22 cellular contexts compared by ENCODE assay signal in genomic region chr7:86956567-86956966, GRCh38.
DNase-seq lines count a peak whose midpoint lies in the region; ATAC-seq, FAIRE-seq and TF ChIP-seq lines count a peak whose summit lies in the region.
"Had no signal": no experiment of that assay in that cellular context is flagged by ENCODE, and none has a peak within 500 bp of the region (broad histone marks: within the 10 kb centered on the region; RNA-seq: fewer than 3 reads in every experiment).

No MANE protein-coding gene starts in this region.

- H3K9me1 ChIP-seq in endothelial cell of umbilical vein (replicated peaks; ENCODE audit: control insufficient read depth, extremely low read depth, insufficient read depth, low read length), result no peaks in the 10 kb centered on the region

- H3K9me3 ChIP-seq in cardiac muscle cell (ENCODE audit: low read depth) (no peaks in the 10 kb centered on the region), heart right ventricle (peaks cover 0 to 11% (median 0%) of the 10 kb centered on the region in 11 donors), endothelial cell of umbilical vein (replicated peaks; ENCODE audit: control insufficient read depth, insufficient read depth, low read length) (no peaks in the 10 kb centered on the region)
- H3K9me3 ChIP-seq: A549 had no signal

- intact Hi-C loops in heart right ventricle (cut with DNase I), result no loop called here
- intact Hi-C loops in endothelial cell of umbilical vein (cut with micrococcal nuclease), result no loop called here

- H2AFZ ChIP-seq in endothelial cell of umbilical vein (ENCODE audit: low read depth, low read length), result no peak overlapping the region
- H2AFZ ChIP-seq: GM23248 had no signal

- TF ChIP-seq CTCF in cardiac muscle cell (IDR thresholded peaks at IDR 0.05; ENCODE audit: low read depth, low read length), result no peak
- TF ChIP-seq CTCF in heart right ventricle (IDR thresholded peaks at IDR 0.05), result no peak
- no peak for TF ChIP-seq CTCF in endothelial cell of umbilical vein (IDR thresholded peaks at IDR 0.05; ENCODE audit: extremely low read depth in 1 of 2, insufficient read depth in 1 of 2, low read depth in 1 of 2, low read length in 2 of 2)

- CTCF ChIA-PET in endothelial cell of umbilical vein (lab: Charles Lee), result interaction anchor here (0.9 to 1.9 kb wide), 2 partner anchors 9 to 25 kb away, joined by 3 to 6 read pairs; no protein-coding TSS in a partner anchor

- H3K27me3 ChIP-seq in cardiac muscle cell, result no peaks in the 10 kb centered on the region
- no peaks in the 10 kb centered on the region for H3K27me3 ChIP-seq in heart right ventricle
- no peaks in the 10 kb centered on the region for H3K27me3 ChIP-seq in endothelial cell of umbilical vein (ENCODE audit: control insufficient read depth in 2 of 2, insufficient read depth in 2 of 2, low read length in 2 of 2)

- FAIRE-seq in endothelial cell of umbilical vein (lab: Jason Lieb, UNC), result no peak
- FAIRE-seq: A549, HTR-8/SVneo had no signal

- no peaks in the 10 kb centered on the region for H3K79me2 ChIP-seq in endothelial cell of umbilical vein (ENCODE audit: control insufficient read depth, insufficient read depth, low read length)

- WGBS in heart right ventricle, 2 donors, result 32 to 40% methylated on average over 4 of the region's 4 CpGs

- BruUV-seq in endothelial cell of umbilical vein (replicated peaks; lab: Mats Ljungman, UMichigan), result no TSS peak

- H3K9ac ChIP-seq in endothelial cell of umbilical vein (replicated peaks; ENCODE audit: extremely low read depth, insufficient read depth, low read length), result no peak overlapping the region
- H3K9ac ChIP-seq: GM23248 had no signal

- H3K4me2 ChIP-seq in endothelial cell of umbilical vein (ENCODE audit: insufficient read depth, low read length), result no peak overlapping the region
- H3K4me2 ChIP-seq: A549 had no signal

- no peak for ATAC-seq in heart right ventricle
- ATAC-seq: A549 had no signal

- dilution Hi-C loops in endothelial cell of umbilical vein (cut with MboI; ENCODE audit: extremely low pct_ligation_motif_present, low sequenced_read_pairs), result no loop called here

- H3K4me3 ChIP-seq in cardiac muscle cell (no peak overlapping the region), heart right ventricle (no peak overlapping the region), endothelial cell of umbilical vein (replicated peaks in 1 of 3; ENCODE audit: insufficient read depth in 1 of 3, low read depth in 1 of 3, low read length in 3 of 3) (no peak overlapping the region)
- H3K4me3 ChIP-seq: A549, GM23248 had no signal

- H3K36me3 ChIP-seq in cardiac muscle cell, result no peaks in the 10 kb centered on the region
- H3K36me3 ChIP-seq in heart right ventricle, result no peaks in the 10 kb centered on the region
- H3K36me3 ChIP-seq in endothelial cell of umbilical vein (ENCODE audit: control insufficient read depth in 2 of 2, extremely low read depth in 1 of 2, insufficient read depth in 2 of 2, low read length in 2 of 2), result no peaks in the 10 kb centered on the region

- POLR2A ChIA-PET in endothelial cell of umbilical vein (lab: Charles Lee), result no interaction called here

- H3K27ac ChIP-seq in cardiac muscle cell (peak overlapping the region; percentile 58), heart right ventricle (no peak overlapping the region), endothelial cell of umbilical vein (ENCODE audit: insufficient read depth, low read depth, low read length) (no peak overlapping the region)
- H3K27ac ChIP-seq: 22Rv1, A549, C4-2B, GM23248 had no signal

- TF ChIP-seq POLR2A in endothelial cell of umbilical vein (IDR thresholded peaks at IDR 0.05; ENCODE audit: low read depth, low read length) (no peak), erythroblast (IDR thresholded peaks at IDR 0.05; ENCODE audit: low read length) (no peak)

- H4K20me1 ChIP-seq in endothelial cell of umbilical vein (replicated peaks; ENCODE audit: control insufficient read depth, extremely low read depth, insufficient read depth, low read length), result no peaks in the 10 kb centered on the region

- DNase-seq in cardiac muscle cell (ENCODE audit: low read depth in 1 of 2, low spot score in 1 of 2) (no peak), heart right ventricle (no peak), OCI-M1 (lab: John Stamatoyannopoulos, UW) (peak; percentile 48), endothelial cell of umbilical vein (ENCODE audit: low read depth, low spot score) (peak; percentile 5), erythroblast (lab: John Stamatoyannopoulos, UW) (no peak), D341Med (ENCODE audit: low spot score) (no peak), nucleus accumbens (lab: John Stamatoyannopoulos, UW) (no peak)
- no peak for DNase-seq in stimulated activated CD4-positive, alpha-beta T cell treated with anti-CD3 and anti-CD28 coated beads, Interleukin-2, amount 100 ng/mL, for 24 hours
- DNase-seq: AML-193; Caco-2; CD4-positive, alpha-beta T cell; DMS153; DMS79 treated with DMSO at 0.1 percent for 48 hours; GF-D8; GM23248; HCEC 1CT; HFFc6; IMR-90 had no signal

- peaks cover 28% of the 10 kb centered on the region for H3K4me1 ChIP-seq in cardiac muscle cell (ENCODE audit: low read depth)
- peaks cover 0 to 4% (median 0%) of the 10 kb centered on the region in 9 donors for H3K4me1 ChIP-seq in heart right ventricle
- H3K4me1 ChIP-seq in endothelial cell of umbilical vein (ENCODE audit: control insufficient read depth, extremely low read depth, insufficient read depth, low read length), result peaks cover 5% of the 10 kb centered on the region
- H3K4me1 ChIP-seq: A549, Caco-2 had no signal

TF ChIP-seq in endothelial cell of umbilical vein, 7 proteins besides CTCF, POLR2A, EP300 and RAD21:
- no peak for TF ChIP-seq MYC (IDR thresholded peaks at IDR 0.05; ENCODE audit: low read depth, low read length)
- TF ChIP-seq, protein P1, sequence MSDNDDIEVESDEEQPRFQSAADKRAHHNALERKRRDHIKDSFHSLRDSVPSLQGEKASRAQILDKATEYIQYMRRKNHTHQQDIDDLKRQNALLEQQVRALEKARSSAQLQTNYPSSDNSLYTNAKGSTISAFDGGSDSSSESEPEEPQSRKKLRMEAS (IDR thresholded peaks at IDR 0.05; ENCODE audit: insufficient read depth, insufficient read length), result no peak
- no peak for TF ChIP-seq EZH2 (IDR thresholded peaks at IDR 0.05; ENCODE audit: borderline replicate concordance, low read depth, low read length, severe bottlenecking)
- no peak for TF ChIP-seq FOS (IDR thresholded peaks at IDR 0.05; ENCODE audit: borderline replicate concordance, insufficient read depth, low read length)
- TF ChIP-seq JUN (IDR thresholded peaks at IDR 0.05; ENCODE audit: borderline replicate concordance, insufficient read depth, insufficient read length, low read depth), result no peak
- no peak for TF ChIP-seq POLR2AphosphoS5 (IDR thresholded peaks at IDR 0.05; ENCODE audit: insufficient read depth, low read depth, low read length)
- no peak for TF ChIP-seq GATA2 (IDR thresholded peaks at IDR 0.05; ENCODE audit: insufficient read depth, insufficient read length, low read depth, low read length)

Comparison
In these comparisons a context has a peak if more than half of its experiments do, and no peak if none do; other contexts are left out.
1. DNase-seq: peak in OCI-M1 (single experiment) and endothelial cell of umbilical vein (single experiment); none in cardiac muscle cell (0 of 2), heart right ventricle (0 of 2), erythroblast (0 of 2), D341Med (single experiment), nucleus accumbens (0 of 56) and stimulated activated CD4-positive, alpha-beta T cell treated with anti-CD3 and anti-CD28 coated beads, Interleukin-2, amount 100 ng/mL, for 24 hours (0 of 2).